In the genomic region with DNA sequence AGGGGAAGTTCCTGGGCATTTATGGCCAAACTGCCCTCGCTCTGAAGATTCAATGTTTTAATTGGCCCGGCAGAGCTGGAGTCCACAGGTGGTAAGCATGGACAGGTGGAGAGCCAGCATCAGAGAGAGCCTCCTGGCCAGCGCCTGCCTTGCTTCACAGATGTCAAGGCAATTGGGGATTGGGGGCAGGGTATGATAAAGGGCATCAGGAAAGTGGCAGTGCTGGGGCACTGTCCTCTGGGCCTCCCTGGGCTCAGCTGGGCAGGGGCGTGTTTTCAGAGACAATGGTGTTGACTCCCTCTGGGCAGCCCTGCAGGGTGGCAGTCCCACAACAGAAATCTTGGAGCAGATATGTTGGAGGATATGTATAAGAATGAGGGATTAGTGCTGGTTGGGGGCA, we compare ENCODE assay signal across 18 cellular contexts.
DNase-seq lines count a peak whose midpoint lies in the region; ATAC-seq and TF ChIP-seq lines count a peak whose summit lies in the region.
"Had no signal": no experiment of that assay in that cellular context is flagged by ENCODE, and none has a peak within 500 bp of the region (broad histone marks: within the 10 kb centered on the region; RNA-seq: fewer than 3 reads in every experiment).

No MANE protein-coding gene starts in this region.

- H4K20me1 ChIP-seq in osteoblast (ENCODE audit: insufficient read depth, low read length): no peaks in the 10 kb centered on the region

- no peak overlapping the region for H3K4me3 ChIP-seq in SK-N-MC
- H3K4me3 ChIP-seq in tibial artery: no peak overlapping the region
- no peak overlapping the region for H3K4me3 ChIP-seq in osteoblast (ENCODE audit: insufficient read depth, low read length)
- H3K4me3 ChIP-seq: MG63, SJCRH30 had no signal

- 0 out of 2 replicates have a peak overlapping the region, but pooled peaks have one; percentile 99 for H3K27ac ChIP-seq in SK-N-MC
- peak overlapping the region; percentile 81 to 83 for H3K27ac ChIP-seq in tibial artery
- H3K27ac ChIP-seq in osteoblast (ENCODE audit: low read depth, low read length): no peak overlapping the region
- H3K27ac ChIP-seq: 22Rv1, SJCRH30 had no signal

- DNase-seq in NCI-H1417 (lab: John Stamatoyannopoulos, UW) (peak in 2 of 3 experiments; percentile 20 to 59), NCI-H1417 treated with DMSO at 0.1 percent for 48 hours (lab: John Stamatoyannopoulos, UW) (no peak), SK-N-MC (ENCODE audit: low read depth, low spot score) (no peak), left lobe of liver (ENCODE audit: low spot score) (peak; percentile 26), tibial artery (peak in 1 of 2 donors; percentile 15), osteoblast (ENCODE audit: insufficient read length, low spot score, missing footprints) (no peak), NCI-H1048 (lab: John Stamatoyannopoulos, UW) (no peak)
- DNase-seq: AML-193; CD4-positive, CD25-positive, alpha-beta regulatory T cell; DMS153; GF-D8; GOT3; Kasumi-1; MG63; NCI-H1092; SJCRH30 had no signal

- H3K4me1 ChIP-seq in tibial artery (peaks cover 0 to 100% (median 63%) of the 10 kb centered on the region in 4 donors), osteoblast (ENCODE audit: insufficient read depth, low read length) (peaks cover 46% of the 10 kb centered on the region)
- H3K4me1 ChIP-seq: SJCRH30 had no signal

- H3K9me3 ChIP-seq in SK-N-MC (ENCODE audit: low read depth, low read length) (no peaks in the 10 kb centered on the region), tibial artery (no peaks in the 10 kb centered on the region), osteoblast (ENCODE audit: low read depth, low read length) (no peaks in the 10 kb centered on the region)
- H3K9me3 ChIP-seq: MG63, SJCRH30 had no signal

- no peak overlapping the region for H3K9ac ChIP-seq in SK-N-MC (ENCODE audit: insufficient read length)

- H3K27me3 ChIP-seq in tibial artery (no peaks in the 10 kb centered on the region), osteoblast (ENCODE audit: insufficient read depth, low read length) (no peaks in the 10 kb centered on the region)
- H3K27me3 ChIP-seq: MG63 had no signal

- peaks cover 19% of the 10 kb centered on the region for H3K79me2 ChIP-seq in osteoblast (ENCODE audit: insufficient read depth, low read length)

- H3K36me3 ChIP-seq in SK-N-MC (ENCODE audit: insufficient read depth, low read length) (no peaks in the 10 kb centered on the region), tibial artery (no peaks in the 10 kb centered on the region), osteoblast (ENCODE audit: insufficient read depth, low read length) (no peaks in the 10 kb centered on the region)
- H3K36me3 ChIP-seq: MG63, SJCRH30 had no signal

- H2AFZ ChIP-seq in osteoblast (ENCODE audit: low read length): no peak overlapping the region

- no peak overlapping the region for H3K4me2 ChIP-seq in osteoblast (ENCODE audit: insufficient read depth, low read length)

- ATAC-seq in left lobe of liver (no peak), GM21576 (IDR thresholded peaks at IDR 0.05; ENCODE audit: unreplicated experiment) (no peak)

- TF ChIP-seq CTCF in tibial artery (IDR thresholded peaks at IDR 0.05): no peak
- TF ChIP-seq CTCF in osteoblast (IDR thresholded peaks at IDR 0.05; ENCODE audit: extremely low read depth, low read depth, low read length): no peak

- intact Hi-C loops in tibial artery (cut with DNase I; ENCODE audit: low total_unique reads): no loop called here

Comparison
In these comparisons a context has a peak if more than half of its experiments do, and no peak if none do; other contexts are left out.
1. DNase-seq: peak in NCI-H1417 (2 of 3) and left lobe of liver (single experiment); none in NCI-H1417 treated with DMSO at 0.1 percent for 48 hours (single experiment), SK-N-MC (single experiment), osteoblast (single experiment) and NCI-H1048 (single experiment).